ENCODE assay signal across 12 cellular contexts in the genomic region with DNA sequence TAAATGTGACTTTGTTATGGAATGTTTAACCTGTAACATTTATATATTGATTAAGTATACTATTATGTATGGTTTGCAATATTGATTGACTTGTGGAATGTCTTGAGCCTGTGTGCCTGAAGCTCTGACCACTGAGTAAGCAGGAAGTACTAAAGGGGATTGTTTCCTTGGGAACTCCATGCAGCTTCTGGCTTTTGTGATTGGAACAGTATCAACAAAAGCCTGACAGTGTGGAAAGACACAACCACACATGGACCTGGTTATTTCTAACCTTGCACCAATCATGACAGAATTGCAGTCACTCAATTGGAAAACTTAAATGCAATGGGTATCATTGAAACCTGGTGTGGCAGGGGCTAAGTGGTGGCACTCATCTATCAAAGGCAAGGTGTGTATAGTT. TPM values are rescaled to one million over a fixed set of nuclear protein-coding genes. Genes with fewer than 3 reads are reported as not detected.
DNase-seq lines count a peak whose midpoint lies in the region; ATAC-seq lines count a peak whose summit lies in the region.
"Had no signal": no experiment of that assay in that cellular context is flagged by ENCODE, and none has a peak within 500 bp of the region (broad histone marks: within the 10 kb centered on the region; RNA-seq: fewer than 3 reads in every experiment).

No MANE protein-coding gene starts in this region.

- no peaks in the 10 kb centered on the region for H3K36me3 Mint-ChIP-seq in activated T-cell treated with anti-CD3 and anti-CD28 coated beads, Interleukin-2, amount 50 U/mL, for 24 hours (ENCODE audit: low read depth)
- H3K36me3 Mint-ChIP-seq: CD4-positive, CD25-positive, alpha-beta regulatory T cell had no signal

- no peaks in the 10 kb centered on the region for H3K4me1 Mint-ChIP-seq in activated T-cell treated with anti-CD3 and anti-CD28 coated beads, Interleukin-2, amount 50 U/mL, for 24 hours (ENCODE audit: low read depth)

- ATAC-seq in GM19452 (IDR thresholded peaks at IDR 0.05; ENCODE audit: unreplicated experiment): no peak

- H3K4me3 Mint-ChIP-seq in activated T-cell treated with anti-CD3 and anti-CD28 coated beads, Interleukin-2, amount 50 U/mL, for 24 hours: no peak overlapping the region

- H3K27ac Mint-ChIP-seq in activated T-cell treated with anti-CD3 and anti-CD28 coated beads, Interleukin-2, amount 50 U/mL, for 24 hours: no peak overlapping the region
- H3K27ac Mint-ChIP-seq: CD4-positive, CD25-positive, alpha-beta regulatory T cell had no signal

- no peaks in the 10 kb centered on the region for H3K9me3 Mint-ChIP-seq in activated T-cell treated with anti-CD3 and anti-CD28 coated beads, Interleukin-2, amount 50 U/mL, for 24 hours

- no peaks in the 10 kb centered on the region for H3K27me3 Mint-ChIP-seq in activated T-cell treated with anti-CD3 and anti-CD28 coated beads, Interleukin-2, amount 50 U/mL, for 24 hours

- DNase-seq in AG08395 (ENCODE audit: low spot score) (peak; percentile 29), dermis blood vessel endothelial cell (peak; percentile 80), fibroblast of gingiva (ENCODE audit: low read depth) (peak; percentile 3), pulmonary artery endothelial cell (ENCODE audit: low read depth, low spot score) (peak; percentile 43), HuH-7.5 (ENCODE audit: low spot score) (no peak)
- DNase-seq in activated T-cell treated with anti-CD3 and anti-CD28 coated beads, Interleukin-2, amount 50 U/mL, for 24 hours: no peak
- DNase-seq: CD4-positive, CD25-positive, alpha-beta regulatory T cell; DMS53; GF-D8; KBM-7 had no signal

RNA-seq across cellular contexts. Expression of gene PIK3CG, which starts 45.5 kb away (rescaled TPM):
- total RNA-seq in dermis blood vessel endothelial cell (4.1 and 6.6 TPM in 2 replicates), pulmonary artery endothelial cell (11.6 and 12.2 TPM in 2 replicates)
- total RNA-seq: H1 had no signal

Comparison
In these comparisons a context has a peak if more than half of its experiments do, and no peak if none do; other contexts are left out.
1. DNase-seq: peak in AG08395 (single experiment), dermis blood vessel endothelial cell (single experiment), fibroblast of gingiva (single experiment) and pulmonary artery endothelial cell (single experiment); none in activated T-cell treated with anti-CD3 and anti-CD28 coated beads, Interleukin-2, amount 50 U/mL, for 24 hours (single experiment) and HuH-7.5 (single experiment).